Comparison of ENCODE assay signal across 27 cellular contexts in the genomic region with DNA sequence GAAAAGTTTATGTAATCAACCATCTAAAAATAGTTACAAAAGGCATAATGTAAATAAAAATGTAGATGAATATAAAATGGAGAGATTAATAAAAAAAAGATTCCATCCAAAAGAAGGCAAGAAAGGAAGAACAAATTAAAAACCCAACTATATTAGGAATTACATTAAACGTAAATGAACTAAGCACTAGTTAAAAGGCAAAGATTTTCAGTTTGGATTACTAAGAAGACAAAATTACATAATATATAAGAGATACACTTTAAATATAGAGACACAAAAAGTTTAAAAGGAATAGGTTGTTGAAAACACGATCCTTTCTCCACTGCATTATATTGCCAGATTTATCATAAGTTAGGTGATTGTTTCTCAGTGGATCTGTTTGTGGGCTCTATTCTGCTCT.
"Had no signal": no experiment of that assay in that cellular context is flagged by ENCODE, and none has a peak within 500 bp of the region (broad histone marks: within the 10 kb centered on the region; RNA-seq: fewer than 3 reads in every experiment).

No MANE protein-coding gene starts in this region.

- H3K27ac ChIP-seq: left lung, lower lobe of right lung, pancreas, skin epidermis, stomach, testis, thyroid gland, transverse colon, upper lobe of left lung, vagina had no signal

- ATAC-seq: left colon; left lung; lower lobe of right lung; naive thymus-derived CD8-positive, alpha-beta T cell; pancreas; right cardiac atrium; sciatic nerve; stimulated activated naive B cell treated with anti-CD40 and anti-IgM and Interleukin-4, amounts not matched to agents 10 μg/mL and 1 μg/mL and 100 μg/mL, for 72 hours; stimulated activated naive CD8-positive, alpha-beta T cell treated with anti-CD3 and anti-CD28 coated beads, Interleukin-15, Interleukin-2, amounts not matched to agents 100 U/mL and 50 U/mL, for 24 hours had no signal

- H3K9me3 ChIP-seq: pancreas, prostate gland, testis, thyroid gland had no signal

- H3K4me1 ChIP-seq: left lung, lower lobe of right lung, pancreas, prostate gland, testis, thyroid gland, upper lobe of left lung, vagina had no signal

- H3K36me3 ChIP-seq: prostate gland had no signal

- DNase-seq: kidney; left colon; left lung; lower lobe of right lung; mammary epithelial cell; mesenchymal stem cell; naive thymus-derived CD8-positive, alpha-beta T cell; nucleus accumbens; pancreas; posterior cingulate gyrus; retina; right cardiac atrium; stimulated activated CD4-positive, alpha-beta T cell treated with anti-CD3 and anti-CD28 coated beads, Interleukin-12 subunit alpha, Interleukin-12 subunit beta, amount 100 ng/mL, for 4 hours; stimulated activated CD4-positive, alpha-beta T cell treated with anti-CD3 and anti-CD28 coated beads, Interleukin-15, amount 100 ng/mL, for 24 hours; stimulated activated CD4-positive, alpha-beta T cell treated with anti-CD3 and anti-CD28 coated beads, Interleukin-2, amount 100 ng/mL, for 24 hours; stimulated activated CD4-positive, alpha-beta T cell treated with anti-CD3 and anti-CD28 coated beads, Interleukin-4, amount 100 ng/mL, for 1 hour; stimulated activated naive B cell treated with anti-CD40 and anti-IgM and Interleukin-4, amounts not matched to agents 10 μg/mL and 1 μg/mL and 100 μg/mL, for 72 hours; stimulated activated naive CD8-positive, alpha-beta T cell treated with anti-CD3 and anti-CD28 coated beads, Interleukin-15, Interleukin-2, amounts not matched to agents 100 U/mL and 50 U/mL, for 24 hours; stomach; testis; thyroid gland; transverse colon; upper lobe of left lung had no signal

- H3K27me3 ChIP-seq: left lung, pancreas, stomach, testis, thyroid gland, transverse colon, upper lobe of left lung, vagina had no signal

- H3K4me3 ChIP-seq: left lung, lower lobe of right lung, pancreas, prostate gland, skin epidermis, stomach, testis, thyroid gland, transverse colon, upper lobe of left lung, vagina had no signal

- FAIRE-seq: kidney, pancreas had no signal
